Comparison of ENCODE assay signal across 16 cellular contexts in genomic region chr20:36957875-36958667, GRCh38. TPM values are rescaled to one million over a fixed set of nuclear protein-coding genes. Genes with fewer than 3 reads are reported as not detected.
A peak's percentile ranks its signal among the peaks of the same experiment; 100 is the strongest.
DNase-seq lines count a peak whose midpoint lies in the region; ATAC-seq and TF ChIP-seq lines count a peak whose summit lies in the region.
"Had no signal": no experiment of that assay in that cellular context is flagged by ENCODE, and none has a peak within 500 bp of the region (broad histone marks: within the 10 kb centered on the region; RNA-seq: fewer than 3 reads in every experiment).

No MANE protein-coding gene starts in this region.

- H3K4me1 Mint-ChIP-seq in activated naive CD8-positive, alpha-beta T cell treated with anti-CD3 and anti-CD28 coated beads, Interleukin-2, amount 10 ng/mL, durations not matched to agents 7 days and 5 days, result peaks cover 15% of the 10 kb centered on the region
- peaks cover 28% of the 10 kb centered on the region for H3K4me1 Mint-ChIP-seq in activated naive CD8-positive, alpha-beta T cell treated with anti-CD3 and anti-CD28 coated beads, Interleukin-2, amount 50 U/mL, for 24 hours

- H3K4me1 ChIP-seq in left ventricle myocardium inferior (peaks cover 4% of the 10 kb centered on the region), upper lobe of left lung (peaks cover 0 to 24% (median 20%) of the 10 kb centered on the region in 4 donors)
- H3K4me1 ChIP-seq: parathyroid adenoma had no signal

- intact Hi-C loops in left ventricle myocardium inferior (cut with micrococcal nuclease), result no loop called here

- H3K9me3 ChIP-seq in left ventricle myocardium inferior (replicated peaks) (peaks cover 8% of the 10 kb centered on the region), upper lobe of left lung (peaks cover 0 to 7% (median 0%) of the 10 kb centered on the region in 4 donors)

- no peak for TF ChIP-seq POLR2A in upper lobe of left lung (IDR thresholded peaks at IDR 0.05)

- H3K36me3 ChIP-seq in left ventricle myocardium inferior, result no peaks in the 10 kb centered on the region
- no peaks in the 10 kb centered on the region for H3K36me3 ChIP-seq in upper lobe of left lung
- H3K36me3 ChIP-seq: WERI-Rb-1 had no signal

- POLR2A ChIA-PET in activated naive CD8-positive, alpha-beta T cell treated with anti-CD3 and anti-CD28 coated beads, Interleukin-2, amount 10 ng/mL, durations not matched to agents 7 days and 5 days (lab: Charles Lee), result interaction anchor here (0.5 to 1.0 kb wide), 2 partner anchors 15 to 1466 kb away, joined by 3 to 7 read pairs; no protein-coding TSS in a partner anchor

- H3K27ac Mint-ChIP-seq in activated naive CD8-positive, alpha-beta T cell treated with anti-CD3 and anti-CD28 coated beads, Interleukin-2, amount 10 ng/mL, durations not matched to agents 7 days and 5 days, result no peak overlapping the region
- H3K27ac Mint-ChIP-seq in activated naive CD8-positive, alpha-beta T cell treated with anti-CD3 and anti-CD28 coated beads, Interleukin-2, amount 50 U/mL, for 24 hours, result no peak overlapping the region

- no peak overlapping the region for H3K4me3 Mint-ChIP-seq in activated naive CD8-positive, alpha-beta T cell treated with anti-CD3 and anti-CD28 coated beads, Interleukin-2, amount 10 ng/mL, durations not matched to agents 7 days and 5 days
- H3K4me3 Mint-ChIP-seq in activated naive CD8-positive, alpha-beta T cell treated with anti-CD3 and anti-CD28 coated beads, Interleukin-2, amount 50 U/mL, for 24 hours, result no peak overlapping the region

- H3K27ac ChIP-seq in left ventricle myocardium inferior (replicated peaks) (peak overlapping the region; percentile 30), upper lobe of left lung (peak overlapping the region; percentile 14 to 56 (median 44))
- H3K27ac ChIP-seq: parathyroid adenoma, WERI-Rb-1 had no signal

- ATAC-seq in activated naive CD8-positive, alpha-beta T cell treated with anti-CD3 and anti-CD28 coated beads, Interleukin-2, amount 10 ng/mL, durations not matched to agents 7 days and 5 days (ENCODE audit: low read depth), result no peak
- no peak for ATAC-seq in activated naive CD8-positive, alpha-beta T cell treated with anti-CD3 and anti-CD28 coated beads, Interleukin-2, amount 50 U/mL, for 24 hours
- ATAC-seq in upper lobe of left lung (ENCODE audit: low FRiP score in 2 of 2) (peak; percentile 66 to 90), GM21381 (IDR thresholded peaks at IDR 0.05; ENCODE audit: unreplicated experiment) (no peak), GM19397 (IDR thresholded peaks at IDR 0.05; ENCODE audit: unreplicated experiment) (no peak)

- no peak for TF ChIP-seq CTCF in left ventricle myocardium inferior (IDR thresholded peaks at IDR 0.05; ENCODE audit: borderline replicate concordance)
- TF ChIP-seq CTCF in upper lobe of left lung (IDR thresholded peaks at IDR 0.05), result no peak

- no peak overlapping the region for H3K4me3 ChIP-seq in left ventricle myocardium inferior
- no peak overlapping the region for H3K4me3 ChIP-seq in upper lobe of left lung

- peak in 1 of 4 donors; percentile 24 for TF ChIP-seq EP300 in upper lobe of left lung (IDR thresholded peaks at IDR 0.05)

- WGBS in upper lobe of left lung, 2 donors, result 85 to 89% methylated on average over 10 of the region's 10 CpGs

- peak; percentile 4 for DNase-seq in activated naive CD8-positive, alpha-beta T cell treated with anti-CD3 and anti-CD28 coated beads, Interleukin-2, amount 10 ng/mL, durations not matched to agents 7 days and 5 days
- no peak for DNase-seq in activated naive CD8-positive, alpha-beta T cell treated with anti-CD3 and anti-CD28 coated beads, Interleukin-2, amount 50 U/mL, for 24 hours
- DNase-seq in SKM-1 (lab: John Stamatoyannopoulos, UW; ENCODE audit: unreplicated experiment) (peak; percentile 98), left ventricle myocardium inferior (no peak), upper lobe of left lung (peak in 1 of 2 donors; percentile 55)
- DNase-seq in effector CD4-positive, alpha-beta T cell, result no peak
- DNase-seq: dermis blood vessel endothelial cell, DMS153, IMR-90, NCI-H1694 treated with DMSO at 0.1 percent for 48 hours, NCI-H524 treated with DMSO at 0.1 percent for 48 hours, SHP77, WERI-Rb-1 had no signal

- H3K36me3 Mint-ChIP-seq in activated naive CD8-positive, alpha-beta T cell treated with anti-CD3 and anti-CD28 coated beads, Interleukin-2, amount 10 ng/mL, durations not matched to agents 7 days and 5 days, result peaks cover 15% of the 10 kb centered on the region
- H3K36me3 Mint-ChIP-seq in activated naive CD8-positive, alpha-beta T cell treated with anti-CD3 and anti-CD28 coated beads, Interleukin-2, amount 50 U/mL, for 24 hours (ENCODE audit: low read depth), result peaks cover 6% of the 10 kb centered on the region

- H3K9me3 Mint-ChIP-seq in activated naive CD8-positive, alpha-beta T cell treated with anti-CD3 and anti-CD28 coated beads, Interleukin-2, amount 10 ng/mL, durations not matched to agents 7 days and 5 days, result peaks cover 8% of the 10 kb centered on the region
- peaks cover 7% of the 10 kb centered on the region for H3K9me3 Mint-ChIP-seq in activated naive CD8-positive, alpha-beta T cell treated with anti-CD3 and anti-CD28 coated beads, Interleukin-2, amount 50 U/mL, for 24 hours

- no peaks in the 10 kb centered on the region for H3K27me3 Mint-ChIP-seq in activated naive CD8-positive, alpha-beta T cell treated with anti-CD3 and anti-CD28 coated beads, Interleukin-2, amount 10 ng/mL, durations not matched to agents 7 days and 5 days
- H3K27me3 Mint-ChIP-seq in activated naive CD8-positive, alpha-beta T cell treated with anti-CD3 and anti-CD28 coated beads, Interleukin-2, amount 50 U/mL, for 24 hours, result no peaks in the 10 kb centered on the region

- no peaks in the 10 kb centered on the region for H3K27me3 ChIP-seq in left ventricle myocardium inferior (ENCODE audit: low read depth)
- no peaks in the 10 kb centered on the region for H3K27me3 ChIP-seq in upper lobe of left lung

RNA-seq across cellular contexts. Expression of gene SAMHD1, which starts 6.6 kb away (rescaled TPM):
- total RNA-seq in activated naive CD8-positive, alpha-beta T cell treated with anti-CD3 and anti-CD28 coated beads, Interleukin-2, amount 10 ng/mL, durations not matched to agents 7 days and 5 days, result 100 to 1,000 TPM; 222 to 229 TPM
- total RNA-seq in left ventricle myocardium inferior (37.8 TPM), upper lobe of left lung (100 to 1,000 TPM; 134 to 224 (median 185) TPM)

Comparison
In these comparisons a context has a peak if more than half of its experiments do, and no peak if none do; other contexts are left out.
1. DNase-seq: peak in activated naive CD8-positive, alpha-beta T cell treated with anti-CD3 and anti-CD28 coated beads, Interleukin-2, amount 10 ng/mL, durations not matched to agents 7 days and 5 days (single experiment) and SKM-1 (single experiment); none in activated naive CD8-positive, alpha-beta T cell treated with anti-CD3 and anti-CD28 coated beads, Interleukin-2, amount 50 U/mL, for 24 hours (single experiment), left ventricle myocardium inferior (single experiment) and effector CD4-positive, alpha-beta T cell (single experiment).
2. ATAC-seq: peak in upper lobe of left lung (2 of 2); none in activated naive CD8-positive, alpha-beta T cell treated with anti-CD3 and anti-CD28 coated beads, Interleukin-2, amount 10 ng/mL, durations not matched to agents 7 days and 5 days (single experiment), activated naive CD8-positive, alpha-beta T cell treated with anti-CD3 and anti-CD28 coated beads, Interleukin-2, amount 50 U/mL, for 24 hours (single experiment), GM21381 (single experiment) and GM19397 (single experiment).